Comparison of ENCODE assay signal across 17 cellular contexts in genomic region chr15:94064676-94065313, GRCh38.
A peak's percentile ranks its signal among the peaks of the same experiment; 100 is the strongest.
DNase-seq lines count a peak whose midpoint lies in the region; ATAC-seq, FAIRE-seq and TF ChIP-seq lines count a peak whose summit lies in the region.
"Had no signal": no experiment of that assay in that cellular context is flagged by ENCODE, and none has a peak within 500 bp of the region (broad histone marks: within the 10 kb centered on the region; RNA-seq: fewer than 3 reads in every experiment).

No MANE protein-coding gene starts in this region.

- H3K9me3 ChIP-seq in esophagus (ENCODE audit: control insufficient read depth in 2 of 2, insufficient read depth in 1 of 2, low read depth in 1 of 2, low read length in 1 of 2) (no peaks in the 10 kb centered on the region), suprapubic skin (no peaks in the 10 kb centered on the region), pancreas (no peaks in the 10 kb centered on the region)
- H3K9me3 ChIP-seq: HAP-1 had no signal

- DNase-seq in bronchial epithelial cell (ENCODE audit: low read depth) (peak; percentile 80), foreskin keratinocyte (peak; percentile 32 to 57), suprapubic skin (ENCODE audit: low spot score in 2 of 2) (no peak), pancreas (no peak)
- DNase-seq in activated effector memory CD4-positive, alpha-beta T cell treated with anti-CD3 and anti-CD28 coated beads, Interleukin-2, amount 50 U/mL, for 16 hours, result no peak
- DNase-seq: BE2C; CD4-positive, alpha-beta memory T cell; DMS79; GOT3 had no signal

- peaks cover 0 to 4% of the 10 kb centered on the region in 2 donors for H3K4me1 ChIP-seq in esophagus (ENCODE audit: control insufficient read depth in 2 of 2, insufficient read depth in 2 of 2, low read length in 1 of 2)
- no peaks in the 10 kb centered on the region for H3K4me1 ChIP-seq in foreskin keratinocyte
- peaks cover 7% of the 10 kb centered on the region for H3K4me1 ChIP-seq in suprapubic skin
- no peaks in the 10 kb centered on the region for H3K4me1 ChIP-seq in pancreas
- H3K4me1 ChIP-seq: A549, BE2C, HAP-1 had no signal

- H3K27me3 ChIP-seq in bronchial epithelial cell (ENCODE audit: control insufficient read depth, insufficient read depth, low read length) (no peaks in the 10 kb centered on the region), esophagus (ENCODE audit: control insufficient read depth in 1 of 2, insufficient read depth in 2 of 2, low read length in 2 of 2) (no peaks in the 10 kb centered on the region), foreskin keratinocyte (peaks cover 2% of the 10 kb centered on the region), suprapubic skin (no peaks in the 10 kb centered on the region), pancreas (peaks cover 0 to 11% (median 0%) of the 10 kb centered on the region in 4 donors)
- H3K27me3 ChIP-seq: BE2C had no signal

- WGBS in esophagus, 2 donors, result 55 to 65% methylated on average over 2 of the region's 2 CpGs
- 85% methylated on average over 2 of the region's 2 CpGs for WGBS in suprapubic skin
- 88 to 90% methylated on average over 2 of the region's 2 CpGs for WGBS in pancreas, 2 donors

- FAIRE-seq in bronchial epithelial cell (lab: Jason Lieb, UNC), result no peak
- FAIRE-seq in pancreas (lab: Jason Lieb, UNC), result no peak
- FAIRE-seq: A549, GM12878, GM18507, HTR-8/SVneo had no signal

- no peak for TF ChIP-seq POLR2A in suprapubic skin (IDR thresholded peaks at IDR 0.05)

- peak overlapping the region; percentile 62 to 69 for H3K27ac ChIP-seq in esophagus (ENCODE audit: low read depth in 2 of 2, low read length in 1 of 2)
- H3K27ac ChIP-seq in foreskin keratinocyte, result no peak overlapping the region
- H3K27ac ChIP-seq in suprapubic skin, result peak overlapping the region; percentile 2
- H3K27ac ChIP-seq in pancreas, result no peak overlapping the region
- H3K27ac ChIP-seq: A549, C4-2B had no signal

- H3K36me3 ChIP-seq in bronchial epithelial cell (ENCODE audit: control insufficient read depth, insufficient read depth, low read length), result no peaks in the 10 kb centered on the region
- no peaks in the 10 kb centered on the region for H3K36me3 ChIP-seq in esophagus (ENCODE audit: control insufficient read depth in 2 of 2, insufficient read depth in 2 of 2, low read length in 1 of 2)
- no peaks in the 10 kb centered on the region for H3K36me3 ChIP-seq in suprapubic skin
- no peaks in the 10 kb centered on the region for H3K36me3 ChIP-seq in pancreas
- H3K36me3 ChIP-seq: BE2C, HAP-1 had no signal

- no peak for TF ChIP-seq CTCF in bronchial epithelial cell (IDR thresholded peaks at IDR 0.05; ENCODE audit: insufficient read depth, low read length, severe bottlenecking)
- no peak for TF ChIP-seq CTCF in foreskin keratinocyte (conservative IDR thresholded peaks at IDR 0.05)
- no peak for TF ChIP-seq CTCF in suprapubic skin (IDR thresholded peaks at IDR 0.05)
- TF ChIP-seq CTCF in pancreas (IDR thresholded peaks at IDR 0.05), result no peak

- H3K4me3 ChIP-seq in bronchial epithelial cell (ENCODE audit: low read depth, low read length), result no peak overlapping the region
- H3K4me3 ChIP-seq in esophagus (ENCODE audit: low read depth in 1 of 2, low read length in 2 of 2), result no peak overlapping the region
- H3K4me3 ChIP-seq in suprapubic skin, result no peak overlapping the region
- no peak overlapping the region for H3K4me3 ChIP-seq in pancreas
- H3K4me3 ChIP-seq: A549, GM12878, HAP-1 had no signal

- no peak for TF ChIP-seq EP300 in suprapubic skin (IDR thresholded peaks at IDR 0.05)

- intact Hi-C loops in pancreas (cut with DNase I), result no loop called here

- ATAC-seq in foreskin keratinocyte (no peak), HG03469 (IDR thresholded peaks at IDR 0.05; ENCODE audit: unreplicated experiment) (no peak), pancreas (no peak)
- ATAC-seq: A549, GM12878 had no signal

Comparison
In these comparisons a context has a peak if more than half of its experiments do, and no peak if none do; other contexts are left out.
1. DNase-seq: peak in bronchial epithelial cell (single experiment) and foreskin keratinocyte (2 of 2); none in suprapubic skin (0 of 2), activated effector memory CD4-positive, alpha-beta T cell treated with anti-CD3 and anti-CD28 coated beads, Interleukin-2, amount 50 U/mL, for 16 hours (single experiment) and pancreas (0 of 6).
2. H3K27ac ChIP-seq: peak in esophagus (2 of 2) and suprapubic skin (single experiment); none in foreskin keratinocyte (single experiment) and pancreas (0 of 4).